Comparison of ENCODE assay signal across 19 cellular contexts in genomic region chr21:46461909-46462308, GRCh38. TPM values are rescaled to one million over a fixed set of nuclear protein-coding genes. Genes with fewer than 3 reads are reported as not detected.
DNase-seq lines count a peak whose midpoint lies in the region; ATAC-seq, FAIRE-seq and TF ChIP-seq lines count a peak whose summit lies in the region.
"Had no signal": no experiment of that assay in that cellular context is flagged by ENCODE, and none has a peak within 500 bp of the region (broad histone marks: within the 10 kb centered on the region; RNA-seq: fewer than 3 reads in every experiment).

No MANE protein-coding gene starts in this region.

- no peak overlapping the region for H2BK5ac ChIP-seq in H9 (ENCODE audit: insufficient read length, low read length)

- peaks cover 38% of the 10 kb centered on the region for H3K36me3 Mint-ChIP-seq in CD4-positive, alpha-beta T cell (ENCODE audit: low read depth)
- H3K36me3 Mint-ChIP-seq in H9 (ENCODE audit: insufficient read depth in 1 of 3, low read depth in 3 of 3): peaks cover 5 to 23% (median 21%) of the 10 kb centered on the region in 3 experiments

- H3K4me2 ChIP-seq in H9 (ENCODE audit: insufficient read depth, insufficient read length, low read length): no peak overlapping the region
- H3K4me2 ChIP-seq in osteoblast (ENCODE audit: insufficient read depth, low read length): no peak overlapping the region

- H3T11ph ChIP-seq in H9 (ENCODE audit: low read length): no peak overlapping the region

- no peaks in the 10 kb centered on the region for H3K27me3 ChIP-seq in CD4-positive, alpha-beta T cell (ENCODE audit: control insufficient read depth, insufficient read depth, low read length)
- H3K27me3 ChIP-seq in H9 (ENCODE audit: insufficient read depth, low read length) (no peaks in the 10 kb centered on the region), osteoblast (ENCODE audit: insufficient read depth, low read length) (no peaks in the 10 kb centered on the region)
- H3K27me3 ChIP-seq: esophagus squamous epithelium, upper lobe of right lung had no signal

- no peaks in the 10 kb centered on the region for H3K9me3 ChIP-seq in CD4-positive, alpha-beta T cell (ENCODE audit: control insufficient read depth, low read length)
- H3K9me3 ChIP-seq in H9 (ENCODE audit: control insufficient read depth, low read depth, low read length) (no peaks in the 10 kb centered on the region), osteoblast (ENCODE audit: low read depth, low read length) (no peaks in the 10 kb centered on the region)
- H3K9me3 ChIP-seq: esophagus squamous epithelium, upper lobe of right lung had no signal

- no peak overlapping the region for H3K18ac ChIP-seq in H9 (ENCODE audit: insufficient read length, low read depth, low read length)

- peaks cover 5% of the 10 kb centered on the region for H3K36me3 ChIP-seq in osteoblast (ENCODE audit: insufficient read depth, low read length)
- H3K36me3 ChIP-seq: upper lobe of right lung had no signal

- H3K4me3 Mint-ChIP-seq in CD4-positive, alpha-beta T cell: peak overlapping the region; percentile 71
- no peak overlapping the region for H3K4me3 Mint-ChIP-seq in H9
- H3K4me3 Mint-ChIP-seq: stimulated activated naive CD8-positive, alpha-beta T cell treated with anti-CD3 and anti-CD28 coated beads, Interleukin-15, Interleukin-2, amounts not matched to agents 100 ng/mL and 50 ng/mL, for 24 hours had no signal

- H2AFZ ChIP-seq in H9 (ENCODE audit: low read length): no peak overlapping the region
- H2AFZ ChIP-seq in osteoblast (ENCODE audit: low read length): no peak overlapping the region

- H3K4me1 ChIP-seq in H9 (ENCODE audit: insufficient read depth, low read length) (no peaks in the 10 kb centered on the region), osteoblast (ENCODE audit: insufficient read depth, low read length) (peaks cover 11% of the 10 kb centered on the region)

- no peak overlapping the region for H2AK5ac ChIP-seq in H9 (ENCODE audit: insufficient read length, low read length)

- no peak overlapping the region for H2BK20ac ChIP-seq in H9 (ENCODE audit: low read depth, low read length, poor library complexity, severe bottlenecking)

- H2BK12ac ChIP-seq in H9 (ENCODE audit: insufficient read length, low read depth, low read length): no peak overlapping the region

- H3K79me1 ChIP-seq in H9 (ENCODE audit: insufficient read depth, low read depth, low read length, poor library complexity, severe bottlenecking): no peaks in the 10 kb centered on the region

- H2BK15ac ChIP-seq in H9 (ENCODE audit: low read depth, low read length): no peak overlapping the region

- H3K9me3 Mint-ChIP-seq in CD4-positive, alpha-beta T cell: no peaks in the 10 kb centered on the region
- no peaks in the 10 kb centered on the region for H3K9me3 Mint-ChIP-seq in H9
- H3K9me3 Mint-ChIP-seq: activated naive CD4-positive, alpha-beta T cell treated with anti-CD3 and anti-CD28 coated beads, Interleukin-2, amount 50 U/mL, for 72 hours; nephron progenitor cell; stimulated activated naive CD8-positive, alpha-beta T cell treated with anti-CD3 and anti-CD28 coated beads, Interleukin-15, Interleukin-2, amounts not matched to agents 100 ng/mL and 50 ng/mL, for 24 hours had no signal

- H3K4ac ChIP-seq in H9 (ENCODE audit: low read depth, low read length): no peak overlapping the region

- DNase-seq in CD4-positive, alpha-beta T cell: no peak
- no peak for DNase-seq in H9
- DNase-seq in cerebellum (ENCODE audit: low spot score): peak; percentile 13
- peak; percentile 30 for DNase-seq in osteoblast (ENCODE audit: insufficient read length, low spot score, missing footprints)
- DNase-seq in urothelium cell line (ENCODE audit: low spot score): no peak
- DNase-seq: activated CD4-positive, alpha-beta T cell treated with anti-CD3 and anti-CD28 coated beads, Interleukin-2, amount 50 U/mL, for 4 hours; activated T-cell treated with anti-CD3 and anti-CD28 coated beads, Interleukin-2, amount 50 U/mL, for 48 hours; COR-L47; esophagus squamous epithelium; KBM-7; NCI-H2029 treated with DMSO at 0.1 percent for 48 hours; NCI-H510A treated with DMSO at 0.1 percent for 48 hours; nephron progenitor cell; Right ventricle myocardium superior; upper lobe of right lung had no signal

- no peak overlapping the region for H4K91ac ChIP-seq in H9 (ENCODE audit: insufficient read length, low read depth, low read length)

- ATAC-seq in CD4-positive, alpha-beta T cell (ENCODE audit: poor library complexity): no peak
- ATAC-seq in HG03135 (IDR thresholded peaks at IDR 0.05; ENCODE audit: unreplicated experiment): no peak
- no peak for ATAC-seq in HG03108 (IDR thresholded peaks at IDR 0.05; ENCODE audit: unreplicated experiment)
- ATAC-seq: activated naive CD4-positive, alpha-beta T cell treated with anti-CD3 and anti-CD28 coated beads, Interleukin-2, amount 50 U/mL, for 72 hours; upper lobe of right lung had no signal

- peaks cover 8% of the 10 kb centered on the region for H3K23me2 ChIP-seq in H9 (ENCODE audit: insufficient read length, low read depth, low read length, poor library complexity, severe bottlenecking)

- H3K27ac Mint-ChIP-seq in CD4-positive, alpha-beta T cell: peak overlapping the region; percentile 54
- peak overlapping the region in 2 of 3 experiments; percentile 30 to 42; a peak in 3 of 7 replicates for H3K27ac Mint-ChIP-seq in H9
- H3K27ac Mint-ChIP-seq: activated naive CD4-positive, alpha-beta T cell treated with anti-CD3 and anti-CD28 coated beads, Interleukin-2, amount 50 U/mL, for 72 hours; nephron progenitor cell; stimulated activated naive CD8-positive, alpha-beta T cell treated with anti-CD3 and anti-CD28 coated beads, Interleukin-15, Interleukin-2, amounts not matched to agents 100 ng/mL and 50 ng/mL, for 24 hours had no signal

- no peak for TF ChIP-seq CTCF in CD4-positive, alpha-beta T cell (IDR thresholded peaks at IDR 0.05)
- no peak for TF ChIP-seq CTCF in H9 (conservative IDR thresholded peaks at IDR 0.05)
- no peak for TF ChIP-seq CTCF in osteoblast (IDR thresholded peaks at IDR 0.05; ENCODE audit: extremely low read depth, low read depth, low read length)

- H4K20me1 ChIP-seq in H9 (ENCODE audit: control insufficient read depth, insufficient read depth, insufficient read length) (no peaks in the 10 kb centered on the region), osteoblast (ENCODE audit: insufficient read depth, low read length) (peaks cover 6% of the 10 kb centered on the region)

- no peak overlapping the region for H3K27ac ChIP-seq in CD4-positive, alpha-beta T cell (ENCODE audit: low read depth, low read length)
- no peak overlapping the region for H3K27ac ChIP-seq in H9 (ENCODE audit: insufficient read length, low read depth, low read length)
- no peak overlapping the region for H3K27ac ChIP-seq in osteoblast (ENCODE audit: low read depth, low read length)
- H3K27ac ChIP-seq: esophagus squamous epithelium, upper lobe of right lung had no signal

- no peak overlapping the region for H4K8ac ChIP-seq in H9 (replicated peaks; ENCODE audit: insufficient read length, low read depth, low read length)

- POLR2A ChIA-PET in CD4-positive, alpha-beta T cell (lab: Charles Lee): interaction anchor here (5.4 kb wide), 1 partner anchor 175 kb away, joined by 68 read pairs; the partner anchor contains the start of gene PRMT2

- no peak overlapping the region for H3K56ac ChIP-seq in H9 (ENCODE audit: insufficient read length, low read depth, low read length)

- H2BK120ac ChIP-seq in H9 (ENCODE audit: low read depth, low read length, poor library complexity, severe bottlenecking): no peak overlapping the region

- no peak overlapping the region for H3K14ac ChIP-seq in H9 (ENCODE audit: insufficient read depth, low read length)

- intact Hi-C loops in CD4-positive, alpha-beta T cell (cut with DNase I, micrococcal nuclease): no loop called here

- no peaks in the 10 kb centered on the region for H3K27me3 Mint-ChIP-seq in CD4-positive, alpha-beta T cell
- no peaks in the 10 kb centered on the region for H3K27me3 Mint-ChIP-seq in H9 (ENCODE audit: low read depth)
- H3K27me3 Mint-ChIP-seq: stimulated activated naive CD8-positive, alpha-beta T cell treated with anti-CD3 and anti-CD28 coated beads, Interleukin-15, Interleukin-2, amounts not matched to agents 100 ng/mL and 50 ng/mL, for 24 hours had no signal

- H3K79me2 ChIP-seq in H9 (ENCODE audit: insufficient read depth, low read length) (no peaks in the 10 kb centered on the region; the same call in 1 of the 2 replicates), osteoblast (ENCODE audit: insufficient read depth, low read length) (peaks cover 85% of the 10 kb centered on the region)

- FAIRE-seq in urothelium cell line (lab: Jason Lieb, UNC): no peak

- no CpG with 5 or more reads among the region's 5 CpGs for WGBS in H9 (ENCODE audit: extremely low coverage, insufficient read length, low lambda C conversion rate)

- H3K9ac ChIP-seq in H9 (ENCODE audit: extremely low read depth, insufficient read length, low read length): no peak overlapping the region

- peaks cover 48% of the 10 kb centered on the region for H3K4me1 Mint-ChIP-seq in CD4-positive, alpha-beta T cell (ENCODE audit: low read depth)
- H3K4me1 Mint-ChIP-seq in H9: peaks cover 6 to 9% of the 10 kb centered on the region in 2 experiments

- CTCF ChIA-PET in CD4-positive, alpha-beta T cell (lab: Charles Lee): no interaction called here

- H3K4me3 ChIP-seq in osteoblast (ENCODE audit: insufficient read depth, low read length): no peak overlapping the region
- H3K4me3 ChIP-seq: esophagus squamous epithelium, upper lobe of right lung had no signal

- H4K5ac ChIP-seq in H9 (ENCODE audit: insufficient read length, low read depth, low read length): no peak overlapping the region

- no peak overlapping the region for H3K23ac ChIP-seq in H9 (ENCODE audit: insufficient read length, low read depth, low read length)

RNA-seq across cellular contexts. Expression of gene DIP2A, which starts 3.2 kb away (rescaled TPM):
- 10 to 100 TPM; 61.2 to 66.1 TPM for total RNA-seq in CD4-positive, alpha-beta T cell
- total RNA-seq in H9 (2021): 23.0 and 25.2 TPM in 2 replicates
- 67.7 TPM for total RNA-seq in cerebellum
- total RNA-seq in osteoblast: 22.8 and 27.4 TPM in 2 replicates

Comparison
In these comparisons a context has a peak if more than half of its experiments do, and no peak if none do; other contexts are left out.
1. DNase-seq: peak in cerebellum (single experiment) and osteoblast (single experiment); none in CD4-positive, alpha-beta T cell (0 of 10), H9 (single experiment) and urothelium cell line (single experiment).